Comparison of ENCODE assay signal across 1 cellular context in genomic region chr2:172299741-172300140, GRCh38.
TF ChIP-seq lines count a peak whose summit lies in the region.

No MANE protein-coding gene starts in this region.

TF ChIP-seq in GM23338, 12 proteins besides CTCF, POLR2A, EP300 and RAD21:
- TF ChIP-seq ZNF462 (CRISPR knock-in tag; IDR thresholded peaks at IDR 0.05) (no peak), EZH2 (IDR thresholded peaks at IDR 0.05; ENCODE audit: low read depth, unreplicated experiment) (no peak), ETS1 (IDR thresholded peaks at IDR 0.05) (no peak), JUNB (IDR thresholded peaks at IDR 0.05; ENCODE audit: unreplicated experiment) (no peak), POLR2AphosphoS5 (IDR thresholded peaks at IDR 0.05; ENCODE audit: low read depth) (no peak), STAT1 (IDR thresholded peaks at IDR 0.05; ENCODE audit: unreplicated experiment) (no peak), ZNF331 (CRISPR knock-in tag; IDR thresholded peaks at IDR 0.05; ENCODE audit: low read depth) (no peak), REST (IDR thresholded peaks at IDR 0.05; ENCODE audit: unreplicated experiment) (no peak), EZH2phosphoT487 (IDR thresholded peaks at IDR 0.05; ENCODE audit: unreplicated experiment) (no peak), NANOG (IDR thresholded peaks at IDR 0.05; ENCODE audit: borderline replicate concordance) (no peak), ZNF114 (CRISPR knock-in tag; IDR thresholded peaks at IDR 0.05) (no peak), CREB1 (CRISPR knock-in tag; IDR thresholded peaks at IDR 0.05; ENCODE audit: low read depth) (no peak)
